In the genomic region with DNA sequence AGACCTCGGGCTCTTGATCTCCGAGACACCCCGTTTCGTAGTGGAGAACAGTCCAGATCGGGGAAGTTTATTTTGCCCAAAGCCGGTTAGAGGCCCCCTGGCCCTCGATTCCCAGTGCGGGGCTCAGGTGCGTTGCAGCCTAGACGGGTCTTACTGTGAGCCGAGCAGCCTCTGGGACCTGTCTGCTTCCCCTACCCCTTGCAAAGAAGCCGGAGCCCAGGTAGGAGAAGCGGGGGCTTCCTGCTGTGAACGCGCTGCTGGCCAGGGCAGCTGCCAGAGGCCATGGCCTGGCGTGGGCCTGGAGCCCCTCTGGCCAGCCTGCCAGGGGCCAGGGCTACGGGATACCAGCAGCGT, we compare ENCODE assay signal across 8 cellular contexts. TPM values are rescaled to one million over a fixed set of nuclear protein-coding genes. Genes with fewer than 3 reads are reported as not detected.
DNase-seq lines count a peak whose midpoint lies in the region; ATAC-seq and TF ChIP-seq lines count a peak whose summit lies in the region.

No MANE protein-coding gene starts in this region.

- H3K9me3 Mint-ChIP-seq in activated CD8-positive, alpha-beta memory T cell treated with anti-CD3 and anti-CD28 coated beads, Interleukin-2, amount 10 ng/mL, durations not matched to agents 7 days and 5 days (ENCODE audit: low read depth) = no peaks in the 10 kb centered on the region
- no peaks in the 10 kb centered on the region for H3K9me3 Mint-ChIP-seq in activated naive CD8-positive, alpha-beta T cell treated with anti-CD3 and anti-CD28 coated beads, Interleukin-2, amount 10 ng/mL, durations not matched to agents 7 days and 5 days

- peak overlapping the region; percentile 83 for H3K4me3 Mint-ChIP-seq in activated CD8-positive, alpha-beta memory T cell treated with anti-CD3 and anti-CD28 coated beads, Interleukin-2, amount 10 ng/mL, durations not matched to agents 7 days and 5 days
- peak overlapping the region; percentile 86 for H3K4me3 Mint-ChIP-seq in activated naive CD8-positive, alpha-beta T cell treated with anti-CD3 and anti-CD28 coated beads, Interleukin-2, amount 10 ng/mL, durations not matched to agents 7 days and 5 days

- H3K36me3 Mint-ChIP-seq in activated CD8-positive, alpha-beta memory T cell treated with anti-CD3 and anti-CD28 coated beads, Interleukin-2, amount 10 ng/mL, durations not matched to agents 7 days and 5 days = no peaks in the 10 kb centered on the region
- no peaks in the 10 kb centered on the region for H3K36me3 Mint-ChIP-seq in activated naive CD8-positive, alpha-beta T cell treated with anti-CD3 and anti-CD28 coated beads, Interleukin-2, amount 10 ng/mL, durations not matched to agents 7 days and 5 days

- CTCF ChIA-PET in activated CD8-positive, alpha-beta memory T cell treated with anti-CD3 and anti-CD28 coated beads, Interleukin-2, amount 10 ng/mL, durations not matched to agents 7 days and 5 days (lab: Charles Lee) = no interaction called here

- H3K4me1 Mint-ChIP-seq in activated CD8-positive, alpha-beta memory T cell treated with anti-CD3 and anti-CD28 coated beads, Interleukin-2, amount 10 ng/mL, durations not matched to agents 7 days and 5 days = peaks cover 32% of the 10 kb centered on the region
- H3K4me1 Mint-ChIP-seq in activated naive CD8-positive, alpha-beta T cell treated with anti-CD3 and anti-CD28 coated beads, Interleukin-2, amount 10 ng/mL, durations not matched to agents 7 days and 5 days = peaks cover 20% of the 10 kb centered on the region

- no peak for TF ChIP-seq CTCF in thoracic aorta (IDR thresholded peaks at IDR 0.05)

- DNase-seq in activated CD8-positive, alpha-beta memory T cell treated with anti-CD3 and anti-CD28 coated beads, Interleukin-2, amount 10 ng/mL, durations not matched to agents 7 days and 5 days = no peak
- no peak for DNase-seq in activated CD8-positive, alpha-beta memory T cell treated with anti-CD3 and anti-CD28 coated beads for 24 hours
- DNase-seq in activated naive CD8-positive, alpha-beta T cell treated with anti-CD3 and anti-CD28 coated beads, Interleukin-2, amount 10 ng/mL, durations not matched to agents 7 days and 5 days = no peak
- DNase-seq in left lobe of liver (ENCODE audit: low spot score) (no peak), thoracic aorta (ENCODE audit: low spot score) (no peak), NOMO-1 treated with dmso at 0.1 percent for 144 hours (lab: John Stamatoyannopoulos, UW; ENCODE audit: unreplicated experiment) (no peak), NCI-H748 (lab: John Stamatoyannopoulos, UW; ENCODE audit: unreplicated experiment) (no peak)

- H3K36me3 ChIP-seq in thoracic aorta = no peaks in the 10 kb centered on the region

- H3K4me3 ChIP-seq in thoracic aorta = peak overlapping the region; percentile 93

- H3K9me3 ChIP-seq in thoracic aorta = no peaks in the 10 kb centered on the region

- peak; percentile 27 for ATAC-seq in activated CD8-positive, alpha-beta memory T cell treated with anti-CD3 and anti-CD28 coated beads, Interleukin-2, amount 10 ng/mL, durations not matched to agents 7 days and 5 days
- peak; percentile 27 for ATAC-seq in activated naive CD8-positive, alpha-beta T cell treated with anti-CD3 and anti-CD28 coated beads, Interleukin-2, amount 10 ng/mL, durations not matched to agents 7 days and 5 days (ENCODE audit: low read depth)
- ATAC-seq in left lobe of liver (peak; percentile 4), thoracic aorta (ENCODE audit: insufficient number of reproducible peaks, low FRiP score, low read depth) (no peak), GM21825 (IDR thresholded peaks at IDR 0.05; ENCODE audit: unreplicated experiment) (no peak)

- no peaks in the 10 kb centered on the region for H3K27me3 ChIP-seq in thoracic aorta (replicated peaks; ENCODE audit: insufficient read depth)

- H3K27ac ChIP-seq in thoracic aorta = peak overlapping the region; percentile 55 to 86

- peak overlapping the region; percentile 85 for H3K27ac Mint-ChIP-seq in activated CD8-positive, alpha-beta memory T cell treated with anti-CD3 and anti-CD28 coated beads, Interleukin-2, amount 10 ng/mL, durations not matched to agents 7 days and 5 days
- peak overlapping the region; percentile 83 for H3K27ac Mint-ChIP-seq in activated naive CD8-positive, alpha-beta T cell treated with anti-CD3 and anti-CD28 coated beads, Interleukin-2, amount 10 ng/mL, durations not matched to agents 7 days and 5 days

- POLR2A ChIA-PET in activated naive CD8-positive, alpha-beta T cell treated with anti-CD3 and anti-CD28 coated beads, Interleukin-2, amount 10 ng/mL, durations not matched to agents 7 days and 5 days (lab: Charles Lee) = interaction anchor here (1.0 to 1.7 kb wide), 2 partner anchors 8 to 36 kb away, joined by 4 to 5 read pairs; a partner anchor contains a TSS

- peaks cover 14 to 22% of the 10 kb centered on the region in 2 donors for H3K4me1 ChIP-seq in thoracic aorta (ENCODE audit: control insufficient read depth in 1 of 2, low read depth in 2 of 2)

- H3K27me3 Mint-ChIP-seq in activated CD8-positive, alpha-beta memory T cell treated with anti-CD3 and anti-CD28 coated beads, Interleukin-2, amount 10 ng/mL, durations not matched to agents 7 days and 5 days = no peaks in the 10 kb centered on the region
- no peaks in the 10 kb centered on the region for H3K27me3 Mint-ChIP-seq in activated naive CD8-positive, alpha-beta T cell treated with anti-CD3 and anti-CD28 coated beads, Interleukin-2, amount 10 ng/mL, durations not matched to agents 7 days and 5 days

RNA-seq across cellular contexts. Expression of a gene that starts 0.6 kb away (rescaled TPM):
- 100 to 1,000 TPM; 118 to 131 TPM for total RNA-seq in activated CD8-positive, alpha-beta memory T cell treated with anti-CD3 and anti-CD28 coated beads, Interleukin-2, amount 10 ng/mL, durations not matched to agents 7 days and 5 days
- total RNA-seq in activated naive CD8-positive, alpha-beta T cell treated with anti-CD3 and anti-CD28 coated beads, Interleukin-2, amount 10 ng/mL, durations not matched to agents 7 days and 5 days = 100 to 1,000 TPM; 107 to 116 TPM
- total RNA-seq in left lobe of liver (32.2 TPM), thoracic aorta (100 to 1,000 TPM; 238 to 472 TPM)

RNA-seq across cellular contexts. Expression of a gene that starts 8.8 kb away (rescaled TPM):
- total RNA-seq in activated CD8-positive, alpha-beta memory T cell treated with anti-CD3 and anti-CD28 coated beads, Interleukin-2, amount 10 ng/mL, durations not matched to agents 7 days and 5 days = 10 to 100 TPM; 10.7 to 13.2 TPM
- 1 to 10 TPM; 8.1 to 9.5 TPM for total RNA-seq in activated naive CD8-positive, alpha-beta T cell treated with anti-CD3 and anti-CD28 coated beads, Interleukin-2, amount 10 ng/mL, durations not matched to agents 7 days and 5 days
- total RNA-seq in left lobe of liver = 13.6 TPM
- total RNA-seq in thoracic aorta = 10 to 100 TPM in 1 of 2 donors, 1 to 10 TPM in 1; 9.5 to 16.1 TPM

RNA-seq across cellular contexts. Expression of a gene that starts 35.0 kb away (rescaled TPM):
- total RNA-seq in activated CD8-positive, alpha-beta memory T cell treated with anti-CD3 and anti-CD28 coated beads, Interleukin-2, amount 10 ng/mL, durations not matched to agents 7 days and 5 days = 10 to 100 TPM; 40.3 to 49.7 TPM
- 10 to 100 TPM; 30.4 to 30.6 TPM for total RNA-seq in activated naive CD8-positive, alpha-beta T cell treated with anti-CD3 and anti-CD28 coated beads, Interleukin-2, amount 10 ng/mL, durations not matched to agents 7 days and 5 days
- total RNA-seq in left lobe of liver (26.6 TPM), thoracic aorta (10 to 100 TPM; 22.4 to 23.2 TPM)

RNA-seq across cellular contexts. Expression of a gene that starts 41.4 kb away (rescaled TPM):
- total RNA-seq in activated CD8-positive, alpha-beta memory T cell treated with anti-CD3 and anti-CD28 coated beads, Interleukin-2, amount 10 ng/mL, durations not matched to agents 7 days and 5 days = 1 to 10 TPM; 1.5 to 1.9 TPM
- total RNA-seq in activated naive CD8-positive, alpha-beta T cell treated with anti-CD3 and anti-CD28 coated beads, Interleukin-2, amount 10 ng/mL, durations not matched to agents 7 days and 5 days = 1 to 10 TPM in 1 of 2 experiments, under 1 TPM in 1; 0.64 to 1.8 TPM
- total RNA-seq in left lobe of liver = 0.25 TPM
- total RNA-seq in thoracic aorta = not detected

Comparison
In these comparisons a context has a peak if more than half of its experiments do, and no peak if none do; other contexts are left out.
1. ATAC-seq: peak in activated CD8-positive, alpha-beta memory T cell treated with anti-CD3 and anti-CD28 coated beads, Interleukin-2, amount 10 ng/mL, durations not matched to agents 7 days and 5 days (single experiment), activated naive CD8-positive, alpha-beta T cell treated with anti-CD3 and anti-CD28 coated beads, Interleukin-2, amount 10 ng/mL, durations not matched to agents 7 days and 5 days (single experiment) and left lobe of liver (single experiment); none in thoracic aorta (single experiment) and GM21825 (single experiment).